In the genomic region with DNA sequence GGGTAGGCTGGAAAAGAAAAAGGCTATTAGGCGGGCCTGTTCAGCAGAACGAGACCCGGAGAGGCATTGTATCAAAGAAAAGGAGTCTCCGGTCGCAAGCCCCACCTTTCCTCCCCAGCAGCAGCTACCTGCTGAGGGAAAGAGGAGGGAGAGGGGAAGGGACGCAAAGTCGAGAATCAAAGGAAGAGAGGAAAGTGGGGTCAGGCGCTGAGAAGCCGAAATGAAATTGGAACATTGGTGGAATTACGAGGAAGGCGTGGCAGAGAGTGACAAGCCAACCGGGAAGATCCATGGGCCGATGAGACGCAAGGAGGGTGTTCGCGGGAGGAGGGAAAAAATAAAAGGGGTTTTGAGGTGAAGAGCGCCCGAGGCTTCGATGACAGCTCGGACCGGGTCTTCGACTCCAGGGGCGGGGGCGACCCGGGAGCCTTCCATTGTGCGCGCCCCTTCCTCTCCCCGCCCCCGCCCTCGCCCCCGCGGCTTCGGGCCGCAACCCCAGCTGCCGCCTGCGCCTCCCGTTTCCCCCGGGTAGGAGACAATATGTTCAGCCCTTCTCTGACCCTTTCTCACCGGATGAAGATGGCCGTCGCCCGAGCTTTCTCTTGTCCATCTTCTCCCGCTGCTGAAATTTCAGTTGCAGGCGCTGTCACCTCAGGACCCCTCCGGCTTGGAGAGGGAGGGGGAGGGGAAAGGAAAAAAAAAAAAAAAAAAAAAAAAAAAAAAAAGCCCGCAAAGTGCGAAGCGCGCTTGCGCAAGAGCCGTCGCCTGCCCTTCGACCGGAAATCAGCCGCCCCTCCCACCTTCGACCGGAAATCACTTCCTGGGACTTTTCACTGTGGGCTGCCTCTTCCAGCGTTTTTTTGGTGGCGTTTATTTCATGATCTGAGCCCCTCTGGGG, we compare ENCODE assay signal across 8 cellular contexts. TPM values are rescaled to one million over a fixed set of nuclear protein-coding genes. Genes with fewer than 3 reads are reported as not detected.
DNase-seq lines count a peak whose midpoint lies in the region; ATAC-seq, FAIRE-seq and TF ChIP-seq lines count a peak whose summit lies in the region.

TSS of gene SENP7 (minus strand) at position 692 of the 898 bp plus-strand sequence. CDS start at position 610, 82 bp downstream.

- ATAC-seq in HG03354 (IDR thresholded peaks at IDR 0.05; ENCODE audit: poor library complexity, severe bottlenecking, unreplicated experiment) = peak; percentile 69
- ATAC-seq in HepG2 = peak; percentile 85

- in situ Hi-C loops in GM18951 (cut with MboI; ENCODE audit: low sequenced_read_pairs, unreplicated experiment) (no loop called here), HepG2 (cut with HindIII; ENCODE audit: extremely low pct_ligation_motif_present, low pct_unique_long_range_greater_than_20kb) (loop anchor here (5.0 kb wide), 1 partner anchor 60 kb away; the partner anchor contains the start of gene PCNP)

- no peak for FAIRE-seq in HepG2 (lab: Jason Lieb, UNC)

- H3K36me3 ChIP-seq in HepG2 (replicated peaks in 1 of 2; ENCODE audit: control insufficient read depth in 1 of 2, insufficient read depth in 2 of 2, low read length in 2 of 2) = no peaks in the 10 kb centered on the region

- TF ChIP-seq RAD21 in HepG2 (CRISPR knock-in tag; IDR thresholded peaks at IDR 0.05) = no peak

- TF ChIP-seq POLR2A in GM18951 (IDR thresholded peaks at IDR 0.05; ENCODE audit: extremely low read depth, insufficient read depth, insufficient read length) (peak; percentile 64), HepG2 (IDR thresholded peaks at IDR 0.05; ENCODE audit: insufficient read depth in 1 of 2, low read depth in 2 of 2, low read length in 2 of 2) (peak; percentile 48 to 66)

- H3K4me2 ChIP-seq in HepG2 (ENCODE audit: low read depth, low read length) = peak within 1 kb of the TSS; percentile 78

- peak within 1 kb of the TSS; percentile 80 to 92 (median 83) for H3K4me3 ChIP-seq in HepG2 (replicated peaks in 1 of 3; ENCODE audit: insufficient read depth in 1 of 3, low read depth in 2 of 3, low read length in 3 of 3)

- H3K9ac ChIP-seq in HepG2 (ENCODE audit: insufficient read depth, low read depth, low read length) = peak within 1 kb of the TSS; percentile 85

- H2AFZ ChIP-seq in HepG2 (ENCODE audit: low read length) = peak within 1 kb of the TSS; percentile 93

- CTCF ChIA-PET in HepG2 (lab: Yijun Ruan, JAX; ENCODE audit: low intra/inter-chr PET ratio, low total read pairs) = no interaction called here

- 1% methylated on average over 45 of the region's 59 CpGs for WGBS in HepG2 (ENCODE audit: low lambda C conversion rate)

- peak within 1 kb of the TSS; percentile 93 for H3K27ac ChIP-seq in HepG2 (ENCODE audit: extremely low read length, insufficient read depth, low read length)

- no peaks in the 10 kb centered on the region for H4K20me1 ChIP-seq in HepG2 (ENCODE audit: insufficient read depth, low read length)

- BruUV-seq in HepG2 (replicated peaks; lab: Mats Ljungman, UMichigan) = no TSS peak

- POLR2A ChIA-PET in HepG2 (lab: Yijun Ruan, JAX) = interaction anchor here (0.6 to 2.7 kb wide), 8 partner anchors 12 to 1681 kb away, joined by 3 to 14 read pairs (median 4); partner anchors contain the start of genes PCNP and TRMT10C

- no peaks in the 10 kb centered on the region for H3K9me3 ChIP-seq in HepG2 (ENCODE audit: low read length)

- peak; percentile 97 for DNase-seq in AG08395 (ENCODE audit: low spot score)
- peak; percentile 49 for DNase-seq in NCI-H524 treated with DMSO at 0.1 percent for 48 hours (lab: John Stamatoyannopoulos, UW)
- peak; percentile 69 for DNase-seq in activated CD4-positive, alpha-beta T cell treated with anti-CD3 and anti-CD28 coated beads, Interleukin-2, amount 50 U/mL, for 1 hour
- DNase-seq in dermis blood vessel endothelial cell = peak; percentile 81
- DNase-seq in HepG2 (ENCODE audit: low spot score) = peak; percentile 71
- DNase-seq in stimulated activated CD4-positive, alpha-beta T cell treated with anti-CD3 and anti-CD28 coated beads, Interleukin-4, amount 100 ng/mL, for 1 hour = peak; percentile 76

- TF ChIP-seq EP300 in HepG2 (IDR thresholded peaks at IDR 0.05; ENCODE audit: low read depth in 2 of 2, low read length in 2 of 2) = no peak
- no peak for TF ChIP-seq EP300 in HepG2 (CRISPR knock-in tag; IDR thresholded peaks at IDR 0.05; ENCODE audit: borderline replicate concordance)

- intact Hi-C loops in HepG2 (cut with micrococcal nuclease; ENCODE audit: unreplicated experiment) = loop anchor here (1.0 to 10.0 kb wide), 3 partner anchors 48 to 122 kb away; partner anchors contain the start of gene TRMT10C

- no peaks in the 10 kb centered on the region; a peak in 1 of 5 replicates for H3K27me3 ChIP-seq in HepG2 (ENCODE audit: control insufficient read depth in 1 of 2, insufficient read depth in 2 of 2, low read length in 2 of 2)

- H3K4me1 ChIP-seq in HepG2 (ENCODE audit: insufficient read depth, low read length) = peaks cover 13% of the 10 kb centered on the region

- no peak for TF ChIP-seq CTCF in HepG2 (CRISPR knock-in tag; IDR thresholded peaks at IDR 0.05)

- peaks cover 7% of the 10 kb centered on the region for H3K79me2 ChIP-seq in HepG2 (ENCODE audit: insufficient read depth, low read length)

TF ChIP-seq in HepG2, 621 proteins besides CTCF, POLR2A, EP300 and RAD21 (continues in another document):
- TF ChIP-seq DNMT1 (CRISPR knock-in tag; IDR thresholded peaks at IDR 0.05) (no peak), IRX3 (CRISPR knock-in tag; IDR thresholded peaks at IDR 0.05; ENCODE audit: borderline replicate concordance, low read depth) (0 out of 2 replicates have a peak, but pooled peaks have one; percentile 73), ZSCAN12 (CRISPR knock-in tag; IDR thresholded peaks at IDR 0.05) (no peak), REST (IDR thresholded peaks at IDR 0.05; ENCODE audit: borderline replicate concordance in 1 of 2, low read depth in 1 of 2, low read length in 2 of 2) (no peak; a peak in 1 of 4 replicates)
- TF ChIP-seq, protein P1, sequence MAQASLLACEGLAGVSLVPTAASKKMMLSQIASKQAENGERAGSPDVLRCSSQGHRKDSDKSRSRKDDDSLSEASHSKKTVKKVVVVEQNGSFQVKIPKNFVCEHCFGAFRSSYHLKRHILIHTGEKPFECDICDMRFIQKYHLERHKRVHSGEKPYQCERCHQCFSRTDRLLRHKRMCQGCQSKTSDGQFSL (CRISPR knock-in tag; IDR thresholded peaks at IDR 0.05) = no peak
- TF ChIP-seq, protein P2, sequence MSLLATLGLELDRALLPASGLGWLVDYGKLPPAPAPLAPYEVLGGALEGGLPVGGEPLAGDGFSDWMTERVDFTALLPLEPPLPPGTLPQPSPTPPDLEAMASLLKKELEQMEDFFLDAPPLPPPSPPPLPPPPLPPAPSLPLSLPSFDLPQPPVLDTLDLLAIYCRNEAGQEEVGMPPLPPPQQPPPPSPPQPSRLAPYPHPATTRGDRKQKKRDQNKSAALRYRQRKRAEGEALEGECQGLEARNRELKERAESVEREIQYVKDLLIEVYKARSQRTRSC (CRISPR knock-in tag; IDR thresholded peaks at IDR 0.05; ENCODE audit: low read depth) = no peak

RNA-seq across cellular contexts. Expression of gene SENP7, which starts in this region (rescaled TPM):
- total RNA-seq in dermis blood vessel endothelial cell (19.9 and 26.0 TPM in 2 replicates), HepG2 (2016; rRNA removed; fragmentation: Illumina TruSeq; extraction: Trizol) (10.0 and 10.3 TPM in 2 replicates)
- total RNA-seq in HepG2 (2016; cell fraction: cytosol; rRNA removed; fragmentation: Illumina TruSeq; extraction: Trizol; ENCODE audit: low read depth) = 1.3 and 1.9 TPM in 2 replicates
- total RNA-seq in HepG2 (2016; cell fraction: insoluble cytoplasmic fraction; rRNA removed; fragmentation: Illumina TruSeq; extraction: Trizol) = 10.8 and 11.2 TPM in 2 replicates
- 2.2 and 3.4 TPM in 2 replicates for total RNA-seq in HepG2 (2016; cell fraction: membrane; rRNA removed; fragmentation: Illumina TruSeq; extraction: Trizol)
- total RNA-seq in HepG2 (2016; cell fraction: nucleus; rRNA removed; fragmentation: Illumina TruSeq; extraction: Trizol) = 22.1 and 23.4 TPM in 2 replicates
- polyA plus RNA-seq in HepG2 (2011; rRNA removed) = 9.1 and 10.4 TPM in 2 replicates
- 1.7 and 2.6 TPM in 2 replicates for polyA plus RNA-seq in HepG2 (2011; cell fraction: cytosol; rRNA removed)
- 14.9 and 23.6 TPM in 2 replicates for polyA plus RNA-seq in HepG2 (2011; cell fraction: nucleus; rRNA removed)
- polyA plus RNA-seq in HepG2 (2012) = 9.9 and 11.9 TPM in 2 replicates
- 0.11 and 0.23 TPM in 2 replicates for polyA plus RNA-seq in HepG2 (2016; cell fraction: cytosol; fragmentation: Illumina TruSeq; extraction: Trizol; ENCODE audit: low read depth)
- 5.3 and 5.9 TPM in 2 replicates for polyA plus RNA-seq in HepG2 (2016; cell fraction: insoluble cytoplasmic fraction; fragmentation: Illumina TruSeq; extraction: Trizol; ENCODE audit: low read depth)
- 0.72 and 0.73 TPM in 2 replicates for polyA plus RNA-seq in HepG2 (2016; cell fraction: membrane; fragmentation: Illumina TruSeq; extraction: Trizol; ENCODE audit: low read depth)
- polyA plus RNA-seq in HepG2 (2016; cell fraction: nucleus; fragmentation: Illumina TruSeq; extraction: Trizol; ENCODE audit: insufficient read depth, low read depth) = 27.4 and 29.8 TPM in 2 replicates
- polyA minus RNA-seq in HepG2 (2011; rRNA and poly(A)+ RNA removed; ENCODE audit: low replicate concordance) = 2.9 and 12.0 TPM in 2 replicates
- polyA minus RNA-seq in HepG2 (2011; cell fraction: cytosol; rRNA and poly(A)+ RNA removed) = 5.9 and 6.9 TPM in 2 replicates
- 81.1 and 99.0 TPM in 2 replicates for polyA minus RNA-seq in HepG2 (2011; cell fraction: nucleus; rRNA and poly(A)+ RNA removed)

Comparison
In these comparisons a context has a peak if more than half of its experiments do, and no peak if none do; other contexts are left out.
1. Peak in every context shown above with its lines: DNase-seq, ATAC-seq, H3K4me3 ChIP-seq and H3K27ac ChIP-seq.